In genomic region chr11:118055966-118056365, GRCh38 we compare ENCODE assay signal across 19 cellular contexts. TPM values are rescaled to one million over a fixed set of nuclear protein-coding genes. Genes with fewer than 3 reads are reported as not detected.
"Had no signal": no experiment of that assay in that cellular context is flagged by ENCODE, and none has a peak within 500 bp of the region (broad histone marks: within the 10 kb centered on the region; RNA-seq: fewer than 3 reads in every experiment).

No MANE protein-coding gene starts in this region.

- H3K9me3 Mint-ChIP-seq: activated T-helper 2 cell treated with anti-CD3 and anti-CD28 coated beads, Interferon-gamma antibody, Interleukin-2, Interleukin-4, amounts not matched to agents 10 μg/mL and 5 μg/mL and 100 μg/mL, durations not matched to agents 14 hours and 24 hours and 36 hours had no signal

- H3K27me3 ChIP-seq: cardiac muscle cell, dorsolateral prefrontal cortex had no signal

- H3K9me3 ChIP-seq: thoracic aorta had no signal

- H3K27ac ChIP-seq: cardiac muscle cell, dorsolateral prefrontal cortex, thoracic aorta had no signal

- DNase-seq: activated naive CD4-positive, alpha-beta T cell treated with anti-CD3 and anti-CD28 coated beads, Interleukin-2, amount 50 U/mL, for 16 hours; erythroblast; hypothalamus; left colon; midbrain; occipital lobe; stimulated activated CD4-positive, alpha-beta T cell treated with anti-CD3 and anti-CD28 coated beads, Interleukin-2, amount 100 ng/mL, for 24 hours; T-helper 1 cell; T1000 had no signal

- H3K4me3 ChIP-seq: cardiac muscle cell, dorsolateral prefrontal cortex, thoracic aorta had no signal

- H3K27ac Mint-ChIP-seq: activated T-helper 2 cell treated with anti-CD3 and anti-CD28 coated beads, Interferon-gamma antibody, Interleukin-2, Interleukin-4, amounts not matched to agents 10 μg/mL and 5 μg/mL and 100 μg/mL, durations not matched to agents 14 hours and 24 hours and 36 hours had no signal

- ATAC-seq: activated CD4-positive, CD25-positive, alpha-beta regulatory T cell treated with anti-CD3 and anti-CD28 coated beads, Interleukin-2, amount 50 U/mL, for 24 hours; left colon had no signal

- H3K36me3 ChIP-seq: cardiac muscle cell, thoracic aorta had no signal

RNA-seq across cellular contexts. Expression of gene TMPRSS4, which starts 20.9 kb away (rescaled TPM):
- total RNA-seq: activated CD8-positive, alpha-beta memory T cell treated with anti-CD3 and anti-CD28 coated beads for 36 hours; activated T-helper 2 cell treated with anti-CD3 and anti-CD28 coated beads, Interferon-gamma antibody, Interleukin-2, Interleukin-4, amounts not matched to agents 10 μg/mL and 5 μg/mL and 100 μg/mL, durations not matched to agents 14 hours and 24 hours and 36 hours; cardiac muscle cell; dorsolateral prefrontal cortex; frontal cortex; lung microvascular endothelial cell; occipital lobe; skeletal muscle tissue had no signal
- polyA plus RNA-seq: cardiac muscle cell, neural cell had no signal

RNA-seq across cellular contexts. Expression of gene SMIM35, which starts 30.8 kb away (rescaled TPM):
- total RNA-seq: cardiac muscle cell, frontal cortex, lung microvascular endothelial cell, occipital lobe, skeletal muscle tissue, thoracic aorta had no signal
- polyA plus RNA-seq: cardiac muscle cell, neural cell had no signal
